ENCODE assay signal across 22 cellular contexts in the genomic region with DNA sequence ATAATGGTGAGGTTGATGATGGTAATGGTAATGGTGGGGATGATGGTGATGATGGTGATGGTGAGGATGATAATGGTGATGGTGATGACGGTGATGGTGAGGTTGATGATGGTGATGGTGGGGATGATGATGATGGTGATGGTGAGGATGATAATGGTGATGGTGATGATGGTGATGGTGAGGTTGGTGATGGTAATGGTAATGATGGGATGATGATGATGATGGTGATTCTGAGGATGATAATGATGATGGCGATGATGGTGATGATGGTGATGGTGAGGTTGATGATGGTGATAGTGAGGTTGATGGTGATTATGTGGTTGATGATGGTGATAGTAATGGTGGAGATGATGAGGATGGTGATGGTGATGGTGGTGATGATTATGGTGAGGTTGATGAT. TPM values are rescaled to one million over a fixed set of nuclear protein-coding genes. Genes with fewer than 3 reads are reported as not detected.
DNase-seq lines count a peak whose midpoint lies in the region; ATAC-seq, FAIRE-seq and TF ChIP-seq lines count a peak whose summit lies in the region.
"Had no signal": no experiment of that assay in that cellular context is flagged by ENCODE, and none has a peak within 500 bp of the region (broad histone marks: within the 10 kb centered on the region; RNA-seq: fewer than 3 reads in every experiment).

No MANE protein-coding gene starts in this region.

- POLR2A ChIA-PET in HEK293 (lab: Yijun Ruan, JAX) (no interaction called here), GM12878 (lab: Charles Lee) (no interaction called here), H1 (lab: Charles Lee; ENCODE audit: partially characterized antibody) (no interaction called here)

- H3K23ac ChIP-seq in H1 (ENCODE audit: insufficient read length), result no peak overlapping the region

- H3K4ac ChIP-seq in H1 (replicated peaks; ENCODE audit: insufficient read length, low read depth, low read length), result no peak overlapping the region

- H2BK120ac ChIP-seq in H1 (replicated peaks; ENCODE audit: low read depth, low read length), result no peak overlapping the region

- no peak overlapping the region for H3K9ac ChIP-seq in GM12878 (ENCODE audit: control insufficient read depth, insufficient read depth, low read length)
- H3K9ac ChIP-seq in H1 (replicated peaks in 1 of 4; ENCODE audit: extremely low read depth in 1 of 4, low read depth in 3 of 4, low read length in 3 of 4), result 0 out of 7 replicates have a peak overlapping the region, but pooled peaks of 1 of the 4 experiments have one; percentile 11
- H3K9ac ChIP-seq: BLaER1 treated with 17β-estradiol and CSF1 and Interleukin-3, amounts not matched to agents 10 nM and 100 nM had no signal

- H2BK15ac ChIP-seq in H1 (ENCODE audit: low read length), result no peak overlapping the region

- no peaks in the 10 kb centered on the region for H3K36me3 ChIP-seq in HEK293 (ENCODE audit: control insufficient read depth in 2 of 2, insufficient read depth in 1 of 2, low read length in 2 of 2)
- H3K36me3 ChIP-seq in GM12878 (ENCODE audit: control insufficient read depth in 2 of 2, insufficient read depth in 2 of 2, low read length in 1 of 2), result no peaks in the 10 kb centered on the region
- no peaks in the 10 kb centered on the region for H3K36me3 ChIP-seq in H1 (ENCODE audit: control insufficient read depth in 2 of 4, insufficient read depth in 4 of 4, low read length in 3 of 4)
- H3K36me3 ChIP-seq: BE2C; BLaER1 treated with 17β-estradiol and CSF1 and Interleukin-3, amounts not matched to agents 10 nM and 100 nM had no signal

- no peak overlapping the region for H2BK12ac ChIP-seq in H1 (ENCODE audit: low read depth, low read length)

- H4K91ac ChIP-seq in H1 (replicated peaks; ENCODE audit: insufficient read length, low read length), result no peak overlapping the region

- 53% methylated on average over 2 of the region's 2 CpGs for WGBS in GM12878 (ENCODE audit: insufficient coverage, insufficient replicate concordance, low lambda C conversion rate, missing lambda C conversion rate)
- 85 to 100% methylated on average over 2 of the region's 2 CpGs for WGBS in H1 (ENCODE audit: extremely low coverage in 1 of 2, insufficient coverage in 1 of 2, insufficient read length in 1 of 2, insufficient replicate concordance in 2 of 2, low coverage in 1 of 2, low lambda C conversion rate in 2 of 2, missing lambda C conversion rate in 1 of 2), 2 experiments

- TF ChIP-seq RAD21 in GM12878 (IDR thresholded peaks at IDR 0.05; ENCODE audit: insufficient read depth, low read depth, low read length), result no peak
- no peak for TF ChIP-seq RAD21 in H1 (IDR thresholded peaks at IDR 0.05 in 1 of 2, conservative IDR thresholded peaks at IDR 0.05 in 1 of 2; ENCODE audit: low read depth in 2 of 2, low read length in 2 of 2)

- no peak for TF ChIP-seq EP300 in GM12878 (IDR thresholded peaks at IDR 0.05; ENCODE audit: borderline replicate concordance in 1 of 2, control insufficient read depth in 1 of 2, low read depth in 2 of 2, low read length in 2 of 2)
- TF ChIP-seq EP300 in H1 (IDR thresholded peaks at IDR 0.05; ENCODE audit: borderline replicate concordance in 1 of 2, low read depth in 2 of 2, low read length in 2 of 2), result no peak

- TF ChIP-seq CTCF in D721Med (IDR thresholded peaks at IDR 0.05; ENCODE audit: insufficient read depth, missing control alignments) (no peak), HEK293 (tag by site-specific recombination; IDR thresholded peaks at IDR 0.05) (no peak), GM12878 (IDR thresholded peaks at IDR 0.05 in 2 of 3, conservative IDR thresholded peaks at IDR 0.05 in 1 of 3; ENCODE audit: control insufficient read depth in 2 of 3, extremely low read depth in 1 of 3, insufficient read depth in 1 of 3, low read depth in 3 of 3, low read length in 3 of 3) (no peak), H1 (IDR thresholded peaks at IDR 0.05; ENCODE audit: control extremely low read depth in 1 of 3, insufficient read depth in 1 of 3, low read depth in 1 of 3, low read length in 3 of 3) (no peak)

- ATAC-seq in GM12878 (no peak), GM21825 (IDR thresholded peaks at IDR 0.05; ENCODE audit: unreplicated experiment) (no peak)
- ATAC-seq: A549, GM23338 had no signal

- no peak overlapping the region for H2BK5ac ChIP-seq in H1 (ENCODE audit: low read depth, low read length)

- H3K4me2 ChIP-seq in GM12878 (ENCODE audit: control insufficient read depth, insufficient read depth) (no peak overlapping the region), H1 (ENCODE audit: insufficient read depth in 1 of 2, low read depth in 2 of 2, low read length in 2 of 2) (no peak overlapping the region)
- H3K4me2 ChIP-seq: A549; BLaER1 treated with 17β-estradiol and CSF1 and Interleukin-3, amounts not matched to agents 10 nM and 100 nM; GM23338 had no signal

- H2BK20ac ChIP-seq in H1 (ENCODE audit: low read length), result no peak overlapping the region

- H4K20me1 ChIP-seq in GM12878 (ENCODE audit: control insufficient read depth, insufficient read depth), result no peaks in the 10 kb centered on the region
- peaks cover 0 to 4% of the 10 kb centered on the region in 2 experiments for H4K20me1 ChIP-seq in H1 (replicated peaks in 1 of 2; ENCODE audit: control insufficient read depth in 1 of 2, insufficient read depth in 2 of 2, low read length in 2 of 2)
- H4K20me1 ChIP-seq: BLaER1 treated with 17β-estradiol and CSF1 and Interleukin-3, amounts not matched to agents 10 nM and 100 nM had no signal

- H3K4me1 ChIP-seq in HEK293 (ENCODE audit: control insufficient read depth, insufficient read depth, low read length) (no peaks in the 10 kb centered on the region), GM12878 (ENCODE audit: control insufficient read depth, insufficient read depth, low read length) (no peaks in the 10 kb centered on the region), H1 (replicated peaks in 1 of 4; ENCODE audit: control insufficient read depth in 3 of 4, insufficient read depth in 4 of 4, low read length in 3 of 4) (no peaks in the 10 kb centered on the region)
- H3K4me1 ChIP-seq: A549; BE2C; BLaER1 treated with 17β-estradiol and CSF1 and Interleukin-3, amounts not matched to agents 10 nM and 100 nM had no signal

- H2AFZ ChIP-seq in GM12878 (ENCODE audit: control insufficient read depth, low read depth, low read length) (no peak overlapping the region), H1 (ENCODE audit: low read length) (no peak overlapping the region)
- H2AFZ ChIP-seq: GM23338 had no signal

- peak; percentile 64 for FAIRE-seq in D721Med (lab: Jason Lieb, UNC)
- no peak for FAIRE-seq in GM12878 (lab: Jason Lieb, UNC)
- FAIRE-seq in H1 (lab: Jason Lieb, UNC), result no peak
- FAIRE-seq: A549, G401.6, H54 had no signal

- intact Hi-C loops in GM12878 (cut with micrococcal nuclease; ENCODE audit: unreplicated experiment), result no loop called here

- no peak overlapping the region for H4K8ac ChIP-seq in H1 (ENCODE audit: extremely low read depth, insufficient read depth, low read length)

- TF ChIP-seq POLR2A in GM12878 (IDR thresholded peaks at IDR 0.05; ENCODE audit: low read depth, low read length) (no peak), H1 (IDR thresholded peaks at IDR 0.05; ENCODE audit: control extremely low read depth in 1 of 2, low read depth in 2 of 2, low read length in 2 of 2) (no peak)

- no peak for DNase-seq in D721Med (ENCODE audit: insufficient read length, low spot score)
- no peak for DNase-seq in GM12878 (ENCODE audit: low read depth, low spot score)
- DNase-seq in H1 (ENCODE audit: low read depth in 1 of 2, low spot score in 2 of 2), result no peak
- no peak for DNase-seq in stimulated activated naive CD4-positive, alpha-beta T cell (lab: John Stamatoyannopoulos, UW)
- no peak for DNase-seq in DMS79 treated with DMSO at 0.1 percent for 48 hours (lab: John Stamatoyannopoulos, UW)
- DNase-seq: 8988T; ACHN; AML-193; BE2C; CD4-positive, alpha-beta T cell; CD8-positive, alpha-beta memory T cell; DMS53; DND-41; HCEC 1CT had no signal

- H3K79me2 ChIP-seq in GM12878 (ENCODE audit: control insufficient read depth, insufficient read depth, low read length), result no peaks in the 10 kb centered on the region
- H3K79me2 ChIP-seq in H1 (ENCODE audit: control insufficient read depth in 1 of 2, insufficient read depth in 2 of 2, low read length in 2 of 2), result no peaks in the 10 kb centered on the region

- H3K23me2 ChIP-seq in H1 (ENCODE audit: low read depth, low read length), result peaks cover 15% of the 10 kb centered on the region; the same call in 1 of the 2 replicates

- H2AK5ac ChIP-seq in H1 (ENCODE audit: low read depth, low read length), result no peak overlapping the region; the same call in 1 of the 2 replicates

- H3K27ac ChIP-seq in HEK293 (ENCODE audit: extremely low read depth, low read depth, low read length) (no peak overlapping the region), GM12878 (ENCODE audit: control insufficient read depth, insufficient read depth) (no peak overlapping the region), H1 (ENCODE audit: low read depth, low read length) (no peak overlapping the region)
- H3K27ac ChIP-seq: A549; BLaER1 treated with 17β-estradiol and CSF1 and Interleukin-3, amounts not matched to agents 10 nM and 100 nM had no signal

- H3K4me3 ChIP-seq in HEK293 (ENCODE audit: low read depth, low read length) (no peak overlapping the region), GM12878 (no peak overlapping the region), H1 (ENCODE audit: extremely low read depth in 1 of 4, insufficient read depth in 2 of 4, low read depth in 3 of 4, low read length in 4 of 4) (no peak overlapping the region)
- H3K4me3 ChIP-seq: A549; BLaER1 treated with 17β-estradiol and CSF1 and Interleukin-3, amounts not matched to agents 10 nM and 100 nM; GM23338 had no signal

- CTCF ChIA-PET in HEK293 (lab: Yijun Ruan, JAX) (interaction anchor here (0.6 kb wide), 2 partner anchors 8 to 21 kb away, joined by 3 read pairs; no protein-coding TSS in a partner anchor), GM12878 (lab: Yijun Ruan, JAX) (no interaction called here), H1 (lab: Charles Lee; ENCODE audit: partially characterized antibody) (interaction anchor here (1.4 kb wide), 1 partner anchor 9 kb away, joined by 3 read pairs; no protein-coding TSS in a partner anchor)

- H3K18ac ChIP-seq in H1 (ENCODE audit: extremely low read depth, low read length), result no peak overlapping the region

- RAD21 ChIA-PET in GM12878 (lab: Charles Lee; ENCODE audit: unreplicated experiment), result no interaction called here

- SMC1A ChIA-PET in GM12878 (lab: Charles Lee; ENCODE audit: uncharacterized antibody, unreplicated experiment), result no interaction called here

- no peaks in the 10 kb centered on the region for H3K79me1 ChIP-seq in H1 (ENCODE audit: low read depth, low read length)

- H4K5ac ChIP-seq in H1 (ENCODE audit: insufficient read length, low read depth, low read length), result no peak overlapping the region

- in situ Hi-C loops in GM12878 (cut with MboI), result no loop called here

- no peaks in the 10 kb centered on the region for H3K9me3 ChIP-seq in HEK293 (ENCODE audit: control insufficient read depth, insufficient read depth, low read depth, low read length)
- no peaks in the 10 kb centered on the region for H3K9me3 ChIP-seq in GM12878 (replicated peaks; ENCODE audit: control insufficient read depth, insufficient read depth, low read length)
- H3K9me3 ChIP-seq in H1 (ENCODE audit: insufficient read depth in 2 of 2, low read depth in 1 of 2, low read length in 1 of 2), result no peaks in the 10 kb centered on the region; a peak in 2 of 4 replicates
- H3K9me3 ChIP-seq: BE2C had no signal

- BruUV-seq in GM12878 (replicated peaks; lab: Mats Ljungman, UMichigan), result no TSS peak

- peak overlapping the region; percentile 42 for H3K56ac ChIP-seq in H1 (replicated peaks; ENCODE audit: insufficient read length, low read depth, low read length)

- H3K14ac ChIP-seq in H1 (ENCODE audit: insufficient read length), result no peak overlapping the region

- H3K27me3 ChIP-seq in GM12878 (replicated peaks in 1 of 2; ENCODE audit: control insufficient read depth in 2 of 2, insufficient read depth in 2 of 2, low read length in 1 of 2) (peaks cover 2 to 10% of the 10 kb centered on the region in 2 experiments; a peak in 1 of 4 replicates), H1 (replicated peaks in 1 of 4; ENCODE audit: control insufficient read depth in 3 of 4, extremely low read depth in 1 of 4, insufficient read depth in 3 of 4, low read length in 3 of 4) (no peaks in the 10 kb centered on the region)
- H3K27me3 ChIP-seq: BE2C had no signal

RNA-seq across cellular contexts. Expression of a gene that starts 9.7 kb away (rescaled TPM):
- not detected in 2 replicates for total RNA-seq in GM12878 (2013; cell fraction: nucleolus; rRNA removed)
- total RNA-seq in GM12878 (2014; rRNA removed), result not detected in 2 replicates
- total RNA-seq in GM12878 (2014; rRNA removed; fragmentation: Illumina TruSeq; extraction: Trizol), result not detected in 2 replicates
- total RNA-seq in GM12878 (2021), result not detected in 2 replicates
- not detected for polyA plus RNA-seq in GM12878 (2011; ENCODE audit: low read depth)
- polyA plus RNA-seq in GM12878 (2011; rRNA removed), result not detected in 2 replicates
- not detected in 2 replicates for polyA plus RNA-seq in GM12878 (2011; cell fraction: cytosol; rRNA removed)
- polyA plus RNA-seq in GM12878 (2011; cell fraction: nucleus; rRNA removed), result not detected in 2 replicates
- not detected in 2 replicates for polyA plus RNA-seq in GM12878 (2012)
- not detected in 2 replicates for polyA plus RNA-seq in GM12878 (2014; fragmentation: Illumina TruSeq; extraction: Trizol)
- not detected for polyA plus RNA-seq in GM12878 (2014; fragmentation: Nextera tagmentation; extraction: Ambion mirVana)
- not detected in 2 replicates for polyA plus RNA-seq in GM12878 (2014; rRNA removed)
- polyA plus RNA-seq in GM12878 (2016; fragmentation: Nextera tagmentation; extraction: Ambion mirVana), result not detected
- polyA minus RNA-seq in GM12878 (2011; rRNA and poly(A)+ RNA removed), result not detected in 2 replicates
- not detected in 2 replicates for polyA minus RNA-seq in GM12878 (2011; cell fraction: cytosol; rRNA and poly(A)+ RNA removed)
- polyA minus RNA-seq in GM12878 (2011; cell fraction: nucleus; rRNA and poly(A)+ RNA removed), result not detected in 2 replicates
- not detected in 2 replicates for total RNA-seq in H1 (2021; fragmentation: NEBNext Ultra II Directional; extraction: Animal tissue kit (Norgen Biotek cat#: 25700))
- polyA plus RNA-seq in H1 (2011; rRNA removed), result not detected in 2 replicates
- polyA plus RNA-seq in H1 (2011; cell fraction: cytosol; rRNA removed), result not detected
- polyA plus RNA-seq in H1 (2011; cell fraction: nucleus; rRNA removed), result not detected
- not detected in 4 replicates for polyA plus RNA-seq in H1 (2012, experiment 1 of 2)
- polyA plus RNA-seq in H1 (2012, experiment 2 of 2), result not detected
- not detected for polyA plus RNA-seq in H1 (2013, experiment 1 of 2)
- polyA plus RNA-seq in H1 (2013, experiment 2 of 2), result not detected
- polyA minus RNA-seq in H1 (2011; rRNA and poly(A)+ RNA removed), result not detected in 2 replicates
- polyA minus RNA-seq in H1 (2011; cell fraction: cytosol; rRNA and poly(A)+ RNA removed), result not detected
- polyA minus RNA-seq in H1 (2011; cell fraction: nucleus; rRNA and poly(A)+ RNA removed), result not detected
- total RNA-seq: CD8-positive, alpha-beta memory T cell; GM23338 had no signal
- polyA plus RNA-seq: A549; CD8-positive, alpha-beta memory T cell; GM23338 had no signal

RNA-seq across cellular contexts. Expression of a gene that starts 32.6 kb away (rescaled TPM):
- not detected in 2 replicates for total RNA-seq in GM12878 (2013; cell fraction: nucleolus; rRNA removed)
- total RNA-seq in GM12878 (2014; rRNA removed) (not detected in 2 replicates), GM12878 (2014; rRNA removed; fragmentation: Illumina TruSeq; extraction: Trizol) (not detected in 2 replicates), GM12878 (2021) (0.10 and 0.16 TPM in 2 replicates)
- not detected for polyA plus RNA-seq in GM12878 (2011; ENCODE audit: low read depth)
- polyA plus RNA-seq in GM12878 (2011; rRNA removed) (0.04 TPM in 1 of 2 replicates, not detected in the other), GM12878 (2014; fragmentation: Illumina TruSeq; extraction: Trizol) (not detected in 2 replicates), GM12878 (2014; fragmentation: Nextera tagmentation; extraction: Ambion mirVana) (not detected), GM12878 (2014; rRNA removed) (not detected in 2 replicates), GM12878 (2016; fragmentation: Nextera tagmentation; extraction: Ambion mirVana) (not detected), H1 (2011; rRNA removed) (0.44 and 0.60 TPM in 2 replicates)
- polyA plus RNA-seq in GM12878 (2011; cell fraction: cytosol; rRNA removed), result 0.03 TPM in 1 of 2 replicates, not detected in the other
- polyA plus RNA-seq in GM12878 (2011; cell fraction: nucleus; rRNA removed), result not detected in 2 replicates
- not detected in 2 replicates for polyA plus RNA-seq in GM12878 (2012)
- polyA minus RNA-seq in GM12878 (2011; rRNA and poly(A)+ RNA removed), result not detected in 2 replicates
- not detected in 2 replicates for polyA minus RNA-seq in GM12878 (2011; cell fraction: cytosol; rRNA and poly(A)+ RNA removed)
- not detected in 2 replicates for polyA minus RNA-seq in GM12878 (2011; cell fraction: nucleus; rRNA and poly(A)+ RNA removed)
- total RNA-seq in H1 (2021; fragmentation: NEBNext Ultra II Directional; extraction: Animal tissue kit (Norgen Biotek cat#: 25700)), result 0.48 and 0.63 TPM in 2 replicates
- 0.37 TPM for polyA plus RNA-seq in H1 (2011; cell fraction: cytosol; rRNA removed)
- polyA plus RNA-seq in H1 (2011; cell fraction: nucleus; rRNA removed), result 0.61 TPM
- 0.35 to 0.69 TPM (median 0.57 TPM) in 4 replicates for polyA plus RNA-seq in H1 (2012, experiment 1 of 2)
- polyA plus RNA-seq in H1 (2012, experiment 2 of 2), result 0.29 TPM
- polyA plus RNA-seq in H1 (2013, experiment 1 of 2), result 0.28 TPM
- polyA plus RNA-seq in H1 (2013, experiment 2 of 2), result 0.33 TPM
- 0.37 and 1.2 TPM in 2 replicates for polyA minus RNA-seq in H1 (2011; rRNA and poly(A)+ RNA removed)
- not detected for polyA minus RNA-seq in H1 (2011; cell fraction: cytosol; rRNA and poly(A)+ RNA removed)
- polyA minus RNA-seq in H1 (2011; cell fraction: nucleus; rRNA and poly(A)+ RNA removed), result 0.40 TPM
- total RNA-seq: CD4-positive, alpha-beta T cell; CD8-positive, alpha-beta memory T cell had no signal
- polyA plus RNA-seq: CD14-positive monocyte; CD8-positive, alpha-beta memory T cell had no signal

RNA-seq across cellular contexts. Expression of a gene that starts 53.1 kb away (rescaled TPM):
- total RNA-seq in GM12878 (2013; cell fraction: nucleolus; rRNA removed), result not detected in 2 replicates
- not detected in 2 replicates for total RNA-seq in GM12878 (2014; rRNA removed)
- total RNA-seq in GM12878 (2014; rRNA removed; fragmentation: Illumina TruSeq; extraction: Trizol), result not detected in 2 replicates
- not detected in 2 replicates for total RNA-seq in GM12878 (2021)
- polyA plus RNA-seq in GM12878 (2011; ENCODE audit: low read depth), result not detected
- not detected in 2 replicates for polyA plus RNA-seq in GM12878 (2011; rRNA removed)
- not detected in 2 replicates for polyA plus RNA-seq in GM12878 (2011; cell fraction: cytosol; rRNA removed)
- polyA plus RNA-seq in GM12878 (2011; cell fraction: nucleus; rRNA removed), result not detected in 2 replicates
- not detected in 2 replicates for polyA plus RNA-seq in GM12878 (2012)
- polyA plus RNA-seq in GM12878 (2014; fragmentation: Illumina TruSeq; extraction: Trizol), result not detected in 2 replicates
- polyA plus RNA-seq in GM12878 (2014; fragmentation: Nextera tagmentation; extraction: Ambion mirVana), result not detected
- not detected in 2 replicates for polyA plus RNA-seq in GM12878 (2014; rRNA removed)
- polyA plus RNA-seq in GM12878 (2016; fragmentation: Nextera tagmentation; extraction: Ambion mirVana), result not detected
- not detected in 2 replicates for polyA minus RNA-seq in GM12878 (2011; rRNA and poly(A)+ RNA removed)
- not detected in 2 replicates for polyA minus RNA-seq in GM12878 (2011; cell fraction: cytosol; rRNA and poly(A)+ RNA removed)
- polyA minus RNA-seq in GM12878 (2011; cell fraction: nucleus; rRNA and poly(A)+ RNA removed), result not detected in 2 replicates
- not detected in 2 replicates for total RNA-seq in H1 (2021; fragmentation: NEBNext Ultra II Directional; extraction: Animal tissue kit (Norgen Biotek cat#: 25700))
- 0.23 and 0.27 TPM in 2 replicates for polyA plus RNA-seq in H1 (2011; rRNA removed)
- 0.10 TPM for polyA plus RNA-seq in H1 (2011; cell fraction: cytosol; rRNA removed)
- polyA plus RNA-seq in H1 (2011; cell fraction: nucleus; rRNA removed), result 0.26 TPM
- polyA plus RNA-seq in H1 (2012, experiment 1 of 2), result 0.14 to 0.28 TPM (median 0.20 TPM) in 4 replicates
- 0.26 TPM for polyA plus RNA-seq in H1 (2012, experiment 2 of 2)
- polyA plus RNA-seq in H1 (2013, experiment 1 of 2), result 0.08 TPM
- 0.07 TPM for polyA plus RNA-seq in H1 (2013, experiment 2 of 2)
- polyA minus RNA-seq in H1 (2011; rRNA and poly(A)+ RNA removed), result 0.07 and 0.09 TPM in 2 replicates
- not detected for polyA minus RNA-seq in H1 (2011; cell fraction: cytosol; rRNA and poly(A)+ RNA removed)
- polyA minus RNA-seq in H1 (2011; cell fraction: nucleus; rRNA and poly(A)+ RNA removed), result 0.50 TPM
- total RNA-seq: CD4-positive, alpha-beta T cell; CD8-positive, alpha-beta memory T cell had no signal
- polyA plus RNA-seq: CD14-positive monocyte; CD8-positive, alpha-beta memory T cell; GM23338 had no signal
